In the genomic region with DNA sequence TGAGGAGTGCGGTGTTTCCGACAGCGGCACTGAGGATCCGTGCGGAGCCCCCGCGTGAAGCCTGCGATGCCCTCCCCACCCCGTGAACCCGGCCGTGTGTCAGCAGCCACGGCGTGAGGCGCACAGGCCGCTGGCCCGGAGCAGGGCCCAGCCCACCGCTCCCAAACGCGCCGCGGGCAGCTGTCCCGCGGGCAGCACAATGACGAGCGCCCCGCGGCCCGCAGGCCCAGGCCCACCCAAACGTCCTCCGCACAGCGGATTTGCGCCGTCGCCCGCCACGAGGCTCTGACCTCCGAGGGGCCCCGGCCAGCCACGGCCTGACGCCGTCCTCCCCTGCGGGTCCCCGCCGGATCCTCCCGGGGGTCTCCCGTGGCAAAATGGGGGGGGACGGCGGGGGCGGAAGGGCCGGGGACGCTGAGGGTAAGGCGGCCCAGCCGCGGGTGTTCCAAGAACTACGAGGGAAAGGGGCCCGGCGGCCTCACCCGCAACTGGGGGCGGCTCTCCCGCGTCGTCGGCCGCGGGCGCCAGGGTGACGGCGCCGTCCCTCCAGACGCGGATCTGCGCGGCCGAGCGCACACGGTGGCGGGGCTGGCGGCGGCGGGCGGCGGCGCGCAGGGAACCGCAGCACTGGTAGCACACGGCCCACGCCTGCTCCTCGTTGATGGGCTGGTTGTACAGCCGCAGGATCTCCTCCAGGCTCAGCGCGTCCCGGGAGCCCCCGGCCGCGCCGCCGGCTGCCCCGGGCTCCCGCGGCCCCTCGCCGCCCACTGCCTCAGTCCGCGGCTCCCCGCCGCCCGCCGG, we compare ENCODE assay signal across 8 cellular contexts. TPM values are rescaled to one million over a fixed set of nuclear protein-coding genes. Genes with fewer than 3 reads are reported as not detected.
DNase-seq lines count a peak whose midpoint lies in the region; ATAC-seq and TF ChIP-seq lines count a peak whose summit lies in the region.

No MANE protein-coding gene starts in this region.

- H3K27me3 Mint-ChIP-seq in T-helper 1 cell treated with Interleukin-12 subunit alpha and Interleukin-12 subunit beta and Interleukin-4 antibody, amounts not matched to agents 30 μg/mL and 1 μg/mL, for 36 hours (ENCODE audit: low read depth), result peaks cover 32% of the 10 kb centered on the region
- H3K27me3 Mint-ChIP-seq in chondrocyte (ENCODE audit: low read depth), result no peaks in the 10 kb centered on the region

- peak overlapping the region; percentile 66 for H3K4me3 Mint-ChIP-seq in T-helper 1 cell treated with Interleukin-12 subunit alpha and Interleukin-12 subunit beta and Interleukin-4 antibody, amounts not matched to agents 30 μg/mL and 1 μg/mL, for 36 hours
- H3K4me3 Mint-ChIP-seq in chondrocyte (ENCODE audit: unreplicated experiment), result peak overlapping the region; percentile 78

- peaks cover 4% of the 10 kb centered on the region for H3K36me3 Mint-ChIP-seq in T-helper 1 cell treated with Interleukin-12 subunit alpha and Interleukin-12 subunit beta and Interleukin-4 antibody, amounts not matched to agents 30 μg/mL and 1 μg/mL, for 36 hours (ENCODE audit: low read depth)
- peaks cover 1% of the 10 kb centered on the region for H3K36me3 Mint-ChIP-seq in chondrocyte (ENCODE audit: low read depth)

- TF ChIP-seq CTCF in chondrocyte (IDR thresholded peaks at IDR 0.05), result no peak

- peak overlapping the region; percentile 12 for H3K27ac Mint-ChIP-seq in T-helper 1 cell treated with Interleukin-12 subunit alpha and Interleukin-12 subunit beta and Interleukin-4 antibody, amounts not matched to agents 30 μg/mL and 1 μg/mL, for 36 hours
- H3K27ac Mint-ChIP-seq in chondrocyte (ENCODE audit: unreplicated experiment), result peak overlapping the region; percentile 95

- no peaks in the 10 kb centered on the region for H3K9me3 Mint-ChIP-seq in T-helper 1 cell treated with Interleukin-12 subunit alpha and Interleukin-12 subunit beta and Interleukin-4 antibody, amounts not matched to agents 30 μg/mL and 1 μg/mL, for 36 hours
- H3K9me3 Mint-ChIP-seq in chondrocyte (ENCODE audit: low read depth), result no peaks in the 10 kb centered on the region

- peaks cover 22% of the 10 kb centered on the region for H3K4me1 Mint-ChIP-seq in T-helper 1 cell treated with Interleukin-12 subunit alpha and Interleukin-12 subunit beta and Interleukin-4 antibody, amounts not matched to agents 30 μg/mL and 1 μg/mL, for 36 hours (ENCODE audit: low read depth)
- H3K4me1 Mint-ChIP-seq in chondrocyte (ENCODE audit: low read depth), result peaks cover 50% of the 10 kb centered on the region

- DNase-seq in AG08396 (ENCODE audit: low spot score), result peak; percentile 71
- no peak for DNase-seq in chondrocyte (ENCODE audit: low spot score)
- DNase-seq in left lobe of liver (ENCODE audit: low spot score), result peak; percentile 49
- DNase-seq in stimulated activated CD4-positive, alpha-beta T cell treated with anti-CD3 and anti-CD28 coated beads, TNF-alpha, amount 100 ng/mL, for 24 hours (ENCODE audit: low read depth in 3 of 3), result peak in 2 of 3 experiments; percentile 0 to 24
- DNase-seq in NCI-H1436 (lab: John Stamatoyannopoulos, UW), result no peak

- ATAC-seq in GM18517 (IDR thresholded peaks at IDR 0.05; ENCODE audit: unreplicated experiment) (peak; percentile 37), HG03095 (IDR thresholded peaks at IDR 0.05; ENCODE audit: unreplicated experiment) (peak; percentile 44), left lobe of liver (peak; percentile 64)

RNA-seq across cellular contexts. Expression of a gene that starts 0.7 kb away (rescaled TPM):
- total RNA-seq in chondrocyte, result 38.3 to 65.8 TPM (median 57.8 TPM) in 3 replicates
- 21.6 TPM for total RNA-seq in left lobe of liver

RNA-seq across cellular contexts. Expression of a gene that starts 45.3 kb away (rescaled TPM):
- total RNA-seq in chondrocyte, result 5.2 to 6.8 TPM (median 5.8 TPM) in 3 replicates
- total RNA-seq in left lobe of liver, result 6.5 TPM

RNA-seq across cellular contexts. Expression of a gene that starts 45.6 kb away (rescaled TPM):
- total RNA-seq in chondrocyte (44.4 to 48.8 TPM (median 48.7 TPM) in 3 replicates), left lobe of liver (27.0 TPM)

Comparison
In these comparisons a context has a peak if more than half of its experiments do, and no peak if none do; other contexts are left out.
1. DNase-seq: peak in AG08396 (single experiment), left lobe of liver (single experiment) and stimulated activated CD4-positive, alpha-beta T cell treated with anti-CD3 and anti-CD28 coated beads, TNF-alpha, amount 100 ng/mL, for 24 hours (2 of 3); none in chondrocyte (single experiment) and NCI-H1436 (single experiment).
2. Peak in every context shown above with its lines, with median percentiles within 50 percentile points of each other: ATAC-seq.